Comparison of ENCODE assay signal across 18 cellular contexts in the genomic region with DNA sequence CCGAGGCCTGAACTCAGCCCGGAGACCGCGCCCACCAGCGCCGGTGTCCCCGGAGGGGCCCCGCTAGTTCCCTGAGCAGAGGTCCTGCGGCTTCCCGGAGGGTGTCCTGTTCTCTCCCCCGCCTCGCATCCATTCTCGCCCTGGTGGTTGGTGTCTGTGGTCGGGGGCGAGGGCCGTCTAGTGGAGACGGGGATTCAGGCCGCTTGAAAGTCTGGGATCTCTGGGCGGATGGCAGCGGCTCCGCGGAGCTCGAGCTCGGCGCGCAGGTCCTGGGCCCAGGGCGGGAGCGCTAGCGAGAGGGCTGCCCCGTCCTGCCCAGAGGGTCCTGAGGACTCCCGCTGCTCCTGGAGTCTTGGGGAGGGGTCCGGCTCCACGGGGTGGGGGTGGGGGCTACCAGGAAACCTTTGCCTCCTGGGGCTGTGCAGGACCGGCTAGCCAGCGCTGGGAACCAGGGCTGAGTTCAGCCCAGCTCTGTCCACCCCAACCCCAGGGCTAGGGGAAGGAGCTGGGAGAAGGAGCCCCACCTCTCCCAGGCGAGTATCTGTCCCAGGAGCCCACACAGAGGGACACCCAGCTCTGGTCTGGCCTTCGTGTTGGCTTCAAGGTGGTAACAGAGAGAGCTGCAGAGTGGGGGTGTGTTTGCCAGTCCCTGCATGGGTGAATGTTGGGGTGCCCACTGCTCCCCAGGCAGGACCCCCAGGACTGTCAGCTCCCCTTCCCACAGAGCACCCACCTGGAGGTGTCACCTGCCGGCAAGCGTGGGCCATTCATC. TPM values are rescaled to one million over a fixed set of nuclear protein-coding genes. Genes with fewer than 3 reads are reported as not detected.
DNase-seq lines count a peak whose midpoint lies in the region; ATAC-seq and TF ChIP-seq lines count a peak whose summit lies in the region.
"Had no signal": no experiment of that assay in that cellular context is flagged by ENCODE, and none has a peak within 500 bp of the region (broad histone marks: within the 10 kb centered on the region; RNA-seq: fewer than 3 reads in every experiment).

No MANE protein-coding gene starts in this region.

- no peak overlapping the region for H4K5ac ChIP-seq in mesendoderm (ENCODE audit: low read length)

- H3K36me3 ChIP-seq in A673 (ENCODE audit: insufficient read depth, low read length, poor library complexity, severe bottlenecking) (no peaks in the 10 kb centered on the region), HUES6 (ENCODE audit: control insufficient read depth, insufficient read depth, low read length) (0 out of 2 replicates have a peak, but pooled peaks cover 5% of the 10 kb centered on the region), mesendoderm (ENCODE audit: control insufficient read depth, insufficient read depth, low read length) (no peaks in the 10 kb centered on the region)
- H3K36me3 ChIP-seq: vagina had no signal

- H3K23ac ChIP-seq in mesendoderm (ENCODE audit: low read length), result peak overlapping the region; percentile 6

- H3K79me2 ChIP-seq in mesendoderm (ENCODE audit: control insufficient read depth, insufficient read depth, low read length), result no peaks in the 10 kb centered on the region

- peak overlapping the region; percentile 86 for H3K56ac ChIP-seq in mesendoderm (ENCODE audit: low read length)

- H3K27ac ChIP-seq in A673 (ENCODE audit: low read depth, low read length, poor library complexity, severe bottlenecking) (no peak overlapping the region), HUES6 (ENCODE audit: low read depth, low read length) (no peak overlapping the region), mesendoderm (ENCODE audit: low read depth, low read length) (peak overlapping the region; percentile 33)
- H3K27ac ChIP-seq: vagina had no signal

- H3K4me3 ChIP-seq in A673 (ENCODE audit: low read depth, low read length, poor library complexity, severe bottlenecking) (peak overlapping the region; percentile 41), HUES6 (ENCODE audit: low read depth, low read length) (peak overlapping the region; percentile 60), mesendoderm (ENCODE audit: low read length) (peak overlapping the region; percentile 52)
- H3K4me3 ChIP-seq: vagina had no signal

- H3K18ac ChIP-seq in mesendoderm (ENCODE audit: low read length), result peak overlapping the region; percentile 68

- intact Hi-C loops in A673 (cut with micrococcal nuclease; ENCODE audit: unreplicated experiment), result no loop called here

- no TSS peak for BruUV-seq in A673 (replicated peaks; lab: Mats Ljungman, UMichigan)

- DNase-seq in A673 (ENCODE audit: low spot score), result no peak
- peak; percentile 72 for DNase-seq in ecto neural progenitor cell (ENCODE audit: low spot score)
- DNase-seq in mesendoderm, result peak; percentile 79
- DNase-seq in HK-2 (ENCODE audit: unreplicated experiment), result no peak
- no peak for DNase-seq in AG08395 (ENCODE audit: low spot score)
- DNase-seq: activated T-cell treated with anti-CD3 and anti-CD28 coated beads, Interleukin-2, amount 50 U/mL, for 48 hours; NK-92 treated with Interleukin-12 subunit alpha and Interleukin-12 subunit beta, amount 100 ng/mL, for 24 hours; nucleus accumbens; Right ventricle myocardium superior; stimulated activated naive CD8-positive, alpha-beta T cell treated with anti-CD3 and anti-CD28 coated beads, Interleukin-15, Interleukin-2, amounts not matched to agents 100 U/mL and 50 U/mL, for 24 hours; T-helper 9 cell had no signal

- H3K4ac ChIP-seq in mesendoderm (ENCODE audit: low read depth, low read length), result peak overlapping the region; percentile 59

- H3K79me1 ChIP-seq in mesendoderm (ENCODE audit: low read length), result no peaks in the 10 kb centered on the region

- H3K9me3 ChIP-seq in A673 (ENCODE audit: low read depth, low read length, poor library complexity, severe bottlenecking) (no peaks in the 10 kb centered on the region), HUES6 (ENCODE audit: control insufficient read depth, insufficient read depth, low read depth, low read length) (no peaks in the 10 kb centered on the region)
- H3K9me3 ChIP-seq: vagina had no signal

- POLR2A ChIA-PET in A673 (lab: Charles Lee; ENCODE audit: low non-redundant PET), result no interaction called here

- no peak overlapping the region for H2BK5ac ChIP-seq in mesendoderm (ENCODE audit: low read length)

- TF ChIP-seq CTCF in A673 (conservative IDR thresholded peaks at IDR 0.05; ENCODE audit: low read depth, low read length), result no peak

- H2BK15ac ChIP-seq in mesendoderm (replicated peaks; ENCODE audit: low read depth), result no peak overlapping the region

- H3K4me2 ChIP-seq in mesendoderm (ENCODE audit: low read length), result peak overlapping the region; percentile 90

- H2BK120ac ChIP-seq in mesendoderm (ENCODE audit: low read depth, low read length), result no peak overlapping the region

- H3K4me1 ChIP-seq in A673 (ENCODE audit: insufficient read depth, low read length, poor library complexity, severe bottlenecking) (peaks cover 20% of the 10 kb centered on the region), HUES6 (ENCODE audit: control insufficient read depth, insufficient read depth, low read length) (peaks cover 18% of the 10 kb centered on the region), mesendoderm (ENCODE audit: control insufficient read depth, low read depth, low read length) (peaks cover 5% of the 10 kb centered on the region)

- no peak overlapping the region for H4K8ac ChIP-seq in mesendoderm (ENCODE audit: low read depth, low read length)

- H3K27me3 ChIP-seq in A673 (replicated peaks; ENCODE audit: insufficient read depth, low read depth, low read length, poor library complexity) (no peaks in the 10 kb centered on the region), HUES6 (ENCODE audit: control insufficient read depth, insufficient read depth, low read length) (peaks cover 3% of the 10 kb centered on the region), mesendoderm (ENCODE audit: insufficient read depth, low read length, poor library complexity) (no peaks in the 10 kb centered on the region)
- H3K27me3 ChIP-seq: vagina had no signal

- WGBS in mesendoderm (ENCODE audit: extremely low coverage, insufficient coverage, low lambda C conversion rate), result no CpG with 5 or more reads among the region's 39 CpGs

- H3K9ac ChIP-seq in HUES6 (ENCODE audit: low read length) (peak overlapping the region; percentile 5), mesendoderm (ENCODE audit: low read length) (peak overlapping the region; percentile 77)

- ATAC-seq in GM18907 (IDR thresholded peaks at IDR 0.05; ENCODE audit: unreplicated experiment) (no peak), GM18909 (IDR thresholded peaks at IDR 0.05; ENCODE audit: poor library complexity, unreplicated experiment) (no peak)
- ATAC-seq: stimulated activated naive CD8-positive, alpha-beta T cell treated with anti-CD3 and anti-CD28 coated beads, Interleukin-15, Interleukin-2, amounts not matched to agents 100 U/mL and 50 U/mL, for 24 hours had no signal

- H2AK5ac ChIP-seq in mesendoderm (ENCODE audit: low read length), result no peak overlapping the region

- CTCF ChIA-PET in A673 (lab: Charles Lee), result no interaction called here

RNA-seq across cellular contexts. Expression of a gene that starts 4.0 kb away (rescaled TPM):
- total RNA-seq in A673 (2021), result 0.82 and 1.4 TPM in 2 replicates
- 4.1 TPM for polyA plus RNA-seq in mesendoderm (2013, experiment 1 of 2)
- 4.0 TPM for polyA plus RNA-seq in mesendoderm (2013, experiment 2 of 2)

RNA-seq across cellular contexts. Expression of a gene that starts 20.5 kb away (rescaled TPM):
- 7.4 and 8.9 TPM in 2 replicates for total RNA-seq in A673 (2021)
- polyA plus RNA-seq in mesendoderm (2013, experiment 1 of 2), result 4.0 TPM
- 4.5 TPM for polyA plus RNA-seq in mesendoderm (2013, experiment 2 of 2)
- total RNA-seq: M059J had no signal

RNA-seq across cellular contexts. Expression of a gene that starts 26.4 kb away (rescaled TPM):
- 72.6 and 78.1 TPM in 2 replicates for total RNA-seq in A673 (2021)
- 39.7 TPM for polyA plus RNA-seq in mesendoderm (2013, experiment 1 of 2)
- polyA plus RNA-seq in mesendoderm (2013, experiment 2 of 2), result 39.7 TPM

RNA-seq across cellular contexts. Expression of a gene that starts 30.4 kb away (rescaled TPM):
- 0.35 TPM in 1 of 2 replicates, not detected in the other for total RNA-seq in A673 (2021)
- 0.14 TPM for polyA plus RNA-seq in mesendoderm (2013, experiment 1 of 2)
- polyA plus RNA-seq in mesendoderm (2013, experiment 2 of 2), result 0.15 TPM
- total RNA-seq: lung microvascular endothelial cell, M059J, skeletal muscle tissue, vagina had no signal

RNA-seq across cellular contexts. Expression of a gene that starts 40.4 kb away (rescaled TPM):
- 645 and 714 TPM in 2 replicates for total RNA-seq in A673 (2021)
- polyA plus RNA-seq in mesendoderm (2013, experiment 1 of 2), result 288 TPM
- 285 TPM for polyA plus RNA-seq in mesendoderm (2013, experiment 2 of 2)

Comparison
In these comparisons a context has a peak if more than half of its experiments do, and no peak if none do; other contexts are left out.
1. DNase-seq: peak in ecto neural progenitor cell (single experiment) and mesendoderm (single experiment); none in A673 (single experiment), HK-2 (single experiment) and AG08395 (single experiment).
2. Peak in every context shown above with its lines, with median percentiles within 50 percentile points of each other: H3K4me3 ChIP-seq.